ENCODE assay signal across 20 cellular contexts in the genomic region with DNA sequence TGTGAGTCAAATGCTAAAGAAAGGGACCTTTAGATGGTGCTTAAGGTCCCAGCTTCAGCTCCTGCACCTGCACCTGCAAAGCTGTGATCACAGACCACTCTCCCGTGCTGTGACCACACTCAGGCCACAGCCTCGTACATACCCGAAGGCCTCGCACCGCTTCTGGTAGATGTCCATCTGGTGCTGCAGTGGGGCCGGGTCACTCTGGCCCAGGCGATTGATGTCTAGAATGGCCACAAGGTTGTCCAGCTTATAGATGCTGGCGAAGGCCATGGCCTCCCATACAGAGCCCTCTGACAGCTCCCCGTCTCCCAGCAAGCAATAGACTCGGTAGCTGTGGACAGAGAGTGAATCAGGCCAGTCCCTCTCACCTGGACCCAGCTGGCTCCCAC. TPM values are rescaled to one million over a fixed set of nuclear protein-coding genes. Genes with fewer than 3 reads are reported as not detected.
DNase-seq lines count a peak whose midpoint lies in the region; ATAC-seq and TF ChIP-seq lines count a peak whose summit lies in the region.
"Had no signal": no experiment of that assay in that cellular context is flagged by ENCODE, and none has a peak within 500 bp of the region (broad histone marks: within the 10 kb centered on the region; RNA-seq: fewer than 3 reads in every experiment).

No MANE protein-coding gene starts in this region.

- H3K9me3 Mint-ChIP-seq in MCF 10A (ENCODE audit: unreplicated experiment) (no peaks in the 10 kb centered on the region), GM23338 (no peaks in the 10 kb centered on the region)
- H3K9me3 Mint-ChIP-seq in dendritic cell treated with granulocyte-macrophage colony-stimulating factor and Interleukin-4, amounts not matched to agents 40 ng/mL and 50 ng/mL, for 4 days = no peaks in the 10 kb centered on the region
- H3K9me3 Mint-ChIP-seq: central memory CD8-positive, alpha-beta T cell; naive thymus-derived CD8-positive, alpha-beta T cell had no signal

- peak overlapping the region; percentile 36 for H3K4me3 Mint-ChIP-seq in MCF 10A (ENCODE audit: unreplicated experiment)
- H3K4me3 Mint-ChIP-seq in GM23338 = no peak overlapping the region
- H3K4me3 Mint-ChIP-seq in dendritic cell treated with granulocyte-macrophage colony-stimulating factor and Interleukin-4, amounts not matched to agents 40 ng/mL and 50 ng/mL, for 4 days = no peak overlapping the region
- H3K4me3 Mint-ChIP-seq: central memory CD8-positive, alpha-beta T cell; naive thymus-derived CD8-positive, alpha-beta T cell had no signal

- H3K9ac ChIP-seq in mammary epithelial cell (ENCODE audit: insufficient read depth, low read length) (no peak overlapping the region), subcutaneous abdominal adipose tissue (ENCODE audit: low read length in 5 of 5) (peak overlapping the region in 1 of 5 donors; percentile 9)

- H3K4me3 ChIP-seq in mammary epithelial cell (replicated peaks in 1 of 3; ENCODE audit: insufficient read depth in 1 of 3, low read depth in 2 of 3, low read length in 3 of 3) (no peak overlapping the region), GM23338 (no peak overlapping the region), subcutaneous abdominal adipose tissue (ENCODE audit: low read depth in 1 of 5, low read length in 5 of 5) (no peak overlapping the region)
- H3K4me3 ChIP-seq: smooth muscle cell, transverse colon had no signal

- POLR2A ChIA-PET in MCF 10A (lab: Yijun Ruan, JAX) = no interaction called here

- H3K4me2 ChIP-seq in mammary epithelial cell (ENCODE audit: insufficient read depth, low read depth, low read length) (no peak overlapping the region), GM23338 (no peak overlapping the region)
- H3K4me2 ChIP-seq: smooth muscle cell had no signal

- in situ Hi-C loops in mammary epithelial cell (cut with MboI; ENCODE audit: low sequenced_read_pairs in 2 of 2) = no loop called here

- H3K36me3 Mint-ChIP-seq in MCF 10A (ENCODE audit: insufficient read depth, unreplicated experiment) (peaks cover 86% of the 10 kb centered on the region), GM23338 (ENCODE audit: low read depth) (peaks cover 100% of the 10 kb centered on the region)
- H3K36me3 Mint-ChIP-seq in dendritic cell treated with granulocyte-macrophage colony-stimulating factor and Interleukin-4, amounts not matched to agents 40 ng/mL and 50 ng/mL, for 4 days (ENCODE audit: low read depth) = peaks cover 100% of the 10 kb centered on the region

- H3K36me3 ChIP-seq in mammary epithelial cell (ENCODE audit: insufficient read depth, low read length) = peaks cover 56% of the 10 kb centered on the region
- H3K36me3 ChIP-seq in GM23338 (ENCODE audit: insufficient read depth) = peaks cover 67% of the 10 kb centered on the region
- peaks cover 0 to 93% (median 82%) of the 10 kb centered on the region in 5 donors for H3K36me3 ChIP-seq in subcutaneous abdominal adipose tissue (ENCODE audit: control insufficient read depth in 5 of 5, insufficient read depth in 5 of 5, low read length in 5 of 5)

- H3K27me3 ChIP-seq in mammary epithelial cell (ENCODE audit: insufficient read depth, low read length) = no peaks in the 10 kb centered on the region
- no peaks in the 10 kb centered on the region for H3K27me3 ChIP-seq in GM23338 (ENCODE audit: insufficient read depth)
- no peaks in the 10 kb centered on the region for H3K27me3 ChIP-seq in subcutaneous abdominal adipose tissue (ENCODE audit: control insufficient read depth in 5 of 5, insufficient read depth in 4 of 5, low read length in 5 of 5)
- H3K27me3 ChIP-seq: transverse colon had no signal

- no peak overlapping the region for H3K27ac ChIP-seq in mammary epithelial cell (ENCODE audit: insufficient read depth, low read depth, low read length)
- H3K27ac ChIP-seq in GM23338 (ENCODE audit: low read depth) = 0 out of 2 replicates have a peak overlapping the region, but pooled peaks have one; percentile 14
- peak overlapping the region; percentile 68 for H3K27ac ChIP-seq in subcutaneous abdominal adipose tissue (ENCODE audit: low read depth, low read length)

- no peaks in the 10 kb centered on the region for H3K9me2 ChIP-seq in GM23338 (ENCODE audit: insufficient read depth)

- intact Hi-C loops in MCF 10A (cut with micrococcal nuclease) (no loop called here), mammary epithelial cell (cut with micrococcal nuclease) (loop anchor here (5.0 kb wide), 1 partner anchor 52 kb away; no protein-coding TSS in a partner anchor)
- intact Hi-C loops in dendritic cell treated with granulocyte-macrophage colony-stimulating factor and Interleukin-4, amounts not matched to agents 40 ng/mL and 50 ng/mL, for 4 days (cut with micrococcal nuclease) = no loop called here

- H3K4me1 ChIP-seq in mammary epithelial cell (ENCODE audit: insufficient read depth, low read length) = peaks cover 34% of the 10 kb centered on the region
- 0 out of 2 replicates have a peak, but pooled peaks cover 3% of the 10 kb centered on the region for H3K4me1 ChIP-seq in GM23338 (ENCODE audit: insufficient read depth)
- H3K4me1 ChIP-seq in subcutaneous abdominal adipose tissue (ENCODE audit: control insufficient read depth in 5 of 5, insufficient read depth in 5 of 5, low read length in 5 of 5) = peaks cover 3 to 80% (median 51%) of the 10 kb centered on the region in 5 donors

- H2AFZ ChIP-seq in mammary epithelial cell (ENCODE audit: low read depth, low read length) (no peak overlapping the region), GM23338 (no peak overlapping the region)

- no peaks in the 10 kb centered on the region for H3K9me3 ChIP-seq in mammary epithelial cell (replicated peaks; ENCODE audit: insufficient read depth, low read length)
- H3K9me3 ChIP-seq in subcutaneous abdominal adipose tissue (ENCODE audit: control insufficient read depth in 5 of 5, low read length in 5 of 5) = no peaks in the 10 kb centered on the region
- H3K9me3 ChIP-seq: transverse colon had no signal

- H3K27me3 Mint-ChIP-seq in MCF 10A (ENCODE audit: insufficient read depth, unreplicated experiment) (no peaks in the 10 kb centered on the region), GM23338 (ENCODE audit: insufficient read depth, low read depth, poor library complexity) (peaks cover 37% of the 10 kb centered on the region)
- H3K27me3 Mint-ChIP-seq in dendritic cell treated with granulocyte-macrophage colony-stimulating factor and Interleukin-4, amounts not matched to agents 40 ng/mL and 50 ng/mL, for 4 days = no peaks in the 10 kb centered on the region
- H3K27me3 Mint-ChIP-seq: central memory CD8-positive, alpha-beta T cell; naive thymus-derived CD8-positive, alpha-beta T cell had no signal

- dilution Hi-C loops in mammary epithelial cell (cut with HindIII; ENCODE audit: low sequenced_read_pairs) = no loop called here

- DNase-seq in MCF 10A (ENCODE audit: unreplicated experiment) = no peak
- DNase-seq in mammary epithelial cell = no peak
- DNase-seq in GM23338 (ENCODE audit: low spot score) = no peak
- DNase-seq in NCI-H82 treated with DMSO at 0.1 percent for 48 hours (lab: John Stamatoyannopoulos, UW; ENCODE audit: unreplicated experiment) = no peak
- DNase-seq in NCI-H524 (lab: John Stamatoyannopoulos, UW) = no peak
- DNase-seq: activated CD4-positive, alpha-beta T cell treated with anti-CD3 and anti-CD28 coated beads for 48 hours; activated CD8-positive, alpha-beta memory T cell treated with anti-CD3 and anti-CD28 coated beads, Interleukin-2, amount 50 U/mL, for 48 hours; C1 segment of cervical spinal cord; islet precursor cell; NCI-H1436; NCI-H2107; NCI-H446 treated with DMSO at 0.1 percent for 48 hours; stimulated activated CD4-positive, alpha-beta T cell treated with anti-CD3 and anti-CD28 coated beads, Interleukin-2, amount 100 ng/mL, for 24 hours; transverse colon had no signal

- H3K27ac Mint-ChIP-seq in MCF 10A (ENCODE audit: low read depth, unreplicated experiment) = no peak overlapping the region
- H3K27ac Mint-ChIP-seq in GM23338 = no peak overlapping the region
- H3K27ac Mint-ChIP-seq in dendritic cell treated with granulocyte-macrophage colony-stimulating factor and Interleukin-4, amounts not matched to agents 40 ng/mL and 50 ng/mL, for 4 days = peak overlapping the region; percentile 85

- H3K4me1 Mint-ChIP-seq in MCF 10A (ENCODE audit: insufficient read depth, unreplicated experiment) = peaks cover 28% of the 10 kb centered on the region
- H3K4me1 Mint-ChIP-seq in GM23338 = peaks cover 31% of the 10 kb centered on the region
- peaks cover 73% of the 10 kb centered on the region for H3K4me1 Mint-ChIP-seq in dendritic cell treated with granulocyte-macrophage colony-stimulating factor and Interleukin-4, amounts not matched to agents 40 ng/mL and 50 ng/mL, for 4 days (ENCODE audit: low read depth)

- no TSS peak for BruUV-seq in MCF 10A (replicated peaks; lab: Mats Ljungman, UMichigan)
- BruUV-seq in mammary epithelial cell (replicated peaks; lab: Mats Ljungman, UMichigan) = no TSS peak

- no peak for ATAC-seq in GM23338
- ATAC-seq: SK-N-SH treated with all-trans-retinoic acid at 6 μM for 48 hours had no signal

- H4K20me1 ChIP-seq in mammary epithelial cell (ENCODE audit: insufficient read depth, low read length) (no peaks in the 10 kb centered on the region), GM23338 (replicated peaks; ENCODE audit: insufficient read depth) (peaks cover 61% of the 10 kb centered on the region)

- CTCF ChIA-PET in MCF 10A (lab: Yijun Ruan, JAX) (interaction anchor here (0.6 to 4.4 kb wide), 4 partner anchors 14 to 474 kb away, joined by 3 to 30 read pairs (median 4); no protein-coding TSS in a partner anchor), mammary epithelial cell (lab: Charles Lee; ENCODE audit: low non-redundant PET) (no interaction called here)

- 100% methylated on average over 5 of the region's 10 CpGs for WGBS in mammary epithelial cell (ENCODE audit: low coverage, missing lambda C conversion rate)

- H3F3A ChIP-seq in GM23338 (replicated peaks; ENCODE audit: low read depth) = peaks cover 65% of the 10 kb centered on the region

- TF ChIP-seq CTCF in MCF 10A (IDR thresholded peaks at IDR 0.05; ENCODE audit: unreplicated experiment) (no peak), mammary epithelial cell (conservative IDR thresholded peaks at IDR 0.05 in 1 of 2, IDR thresholded peaks at IDR 0.05 in 1 of 2; ENCODE audit: extremely low read depth in 1 of 2, insufficient read depth in 1 of 2, low read depth in 1 of 2, low read length in 2 of 2) (no peak), GM23338 (conservative IDR thresholded peaks at IDR 0.05; ENCODE audit: low read depth in 2 of 2) (no peak)

- H3K79me2 ChIP-seq in mammary epithelial cell (ENCODE audit: insufficient read depth, low read length) = peaks cover 95% of the 10 kb centered on the region
- H3K79me2 ChIP-seq in GM23338 (replicated peaks; ENCODE audit: insufficient read depth) = peaks cover 31% of the 10 kb centered on the region

RNA-seq across cellular contexts. Expression of a gene that starts 21.0 kb away (rescaled TPM):
- total RNA-seq in MCF 10A (2022) (179 and 326 TPM in 2 replicates), mammary epithelial cell (100 to 1,000 TPM; 545 to 600 TPM)
- polyA plus RNA-seq in mammary epithelial cell (437 TPM), GM23338 (2016; fragmentation: Nextera tagmentation; extraction: Ambion mirVana) (584 and 604 TPM in 2 replicates)
- 384 TPM for polyA minus RNA-seq in mammary epithelial cell
- total RNA-seq in GM23338 (2014; rRNA removed; shearing (Covaris generic)) = 1,229 and 1,411 TPM in 2 replicates
